ENCODE assay signal across 20 cellular contexts in genomic region chr6:6738922-6739717, GRCh38.
A peak's percentile ranks its signal among the peaks of the same experiment; 100 is the strongest.
DNase-seq lines count a peak whose midpoint lies in the region; ATAC-seq and TF ChIP-seq lines count a peak whose summit lies in the region.
"Had no signal": no experiment of that assay in that cellular context is flagged by ENCODE, and none has a peak within 500 bp of the region (broad histone marks: within the 10 kb centered on the region; RNA-seq: fewer than 3 reads in every experiment).

No MANE protein-coding gene starts in this region.

- intact Hi-C loops in left ventricle myocardium inferior (cut with micrococcal nuclease) = no loop called here
- intact Hi-C loops in aorta (cut with DNase I) = no loop called here

- TF ChIP-seq CTCF in left ventricle myocardium inferior (IDR thresholded peaks at IDR 0.05; ENCODE audit: borderline replicate concordance) (no peak), lung (IDR thresholded peaks at IDR 0.05; ENCODE audit: control extremely low read depth, extremely low read depth) (no peak), coronary artery (IDR thresholded peaks at IDR 0.05) (no peak)

- no peaks in the 10 kb centered on the region for H3K36me3 ChIP-seq in left ventricle myocardium inferior
- H3K36me3 ChIP-seq in lung (ENCODE audit: control insufficient read depth in 2 of 2, insufficient read depth in 2 of 2, low read length in 2 of 2) = no peaks in the 10 kb centered on the region
- no peaks in the 10 kb centered on the region for H3K36me3 ChIP-seq in aorta (ENCODE audit: control insufficient read depth in 1 of 2, insufficient read depth in 2 of 2, low read length in 1 of 2)
- H3K36me3 ChIP-seq: SJSA1 had no signal

- ATAC-seq in lung (ENCODE audit: insufficient read depth, low FRiP score) = peak; percentile 42
- no peak for ATAC-seq in aorta (ENCODE audit: low FRiP score)
- ATAC-seq in HG03520 (IDR thresholded peaks at IDR 0.05; ENCODE audit: unreplicated experiment) = no peak
- ATAC-seq: GM12878, Panc1 had no signal

- peaks cover 55% of the 10 kb centered on the region for H3K4me1 ChIP-seq in left ventricle myocardium inferior
- H3K4me1 ChIP-seq in lung (ENCODE audit: control insufficient read depth in 2 of 2, insufficient read depth in 2 of 2, low read length in 2 of 2) = no peaks in the 10 kb centered on the region
- no peaks in the 10 kb centered on the region for H3K4me1 ChIP-seq in aorta (ENCODE audit: control insufficient read depth in 1 of 2, insufficient read depth in 2 of 2, low read length in 2 of 2)
- H3K4me1 ChIP-seq: SJSA1 had no signal

- DNase-seq in DMS79 (lab: John Stamatoyannopoulos, UW) (peak; percentile 54), NCI-H524 (lab: John Stamatoyannopoulos, UW) (peak; percentile 62 to 89), left ventricle myocardium inferior (no peak), lung (ENCODE audit: low spot score) (no peak), SK-N-DZ (ENCODE audit: low spot score) (no peak), coronary artery (ENCODE audit: low spot score) (no peak), aorta (no peak)
- DNase-seq: CD8-positive, alpha-beta memory T cell; DND-41; Kasumi-1; NCI-H1694 treated with DMSO at 0.1 percent for 48 hours; NCI-H2081 treated with DMSO at 0.1 percent for 48 hours; NCI-H226; NCI-H510A treated with DMSO at 0.1 percent for 48 hours; NCI-H82 had no signal

- WGBS in lung, 2 donors = 65 to 78% methylated on average over 5 of the region's 5 CpGs
- 70 to 72% methylated on average over 5 of the region's 5 CpGs for WGBS in aorta, 2 donors

- H3K27ac ChIP-seq in left ventricle myocardium inferior (replicated peaks) (peak overlapping the region; percentile 89), lung (ENCODE audit: low read depth in 1 of 2, low read length in 1 of 2) (peak overlapping the region; percentile 59 to 75), coronary artery (no peak overlapping the region), aorta (ENCODE audit: low read depth in 1 of 2, low read length in 2 of 2) (no peak overlapping the region)
- H3K27ac ChIP-seq: C4-2B, SJSA1 had no signal

- H3K9me3 ChIP-seq in left ventricle myocardium inferior (replicated peaks) (no peaks in the 10 kb centered on the region), lung (ENCODE audit: control insufficient read depth in 2 of 2, insufficient read depth in 1 of 2, low read length in 1 of 2) (no peaks in the 10 kb centered on the region), aorta (ENCODE audit: control insufficient read depth, low read length) (no peaks in the 10 kb centered on the region)
- H3K9me3 ChIP-seq: SJSA1 had no signal

- H3K4me3 ChIP-seq in left ventricle myocardium inferior = peak overlapping the region; percentile 63
- no peak overlapping the region for H3K4me3 ChIP-seq in lung
- H3K4me3 ChIP-seq in coronary artery = no peak overlapping the region
- no peak overlapping the region for H3K4me3 ChIP-seq in aorta (ENCODE audit: low read length in 2 of 2)
- H3K4me3 ChIP-seq: GM12878, SJSA1 had no signal

- H3K27me3 ChIP-seq in left ventricle myocardium inferior (ENCODE audit: low read depth) (no peaks in the 10 kb centered on the region), lung (ENCODE audit: control insufficient read depth, insufficient read depth) (no peaks in the 10 kb centered on the region), aorta (ENCODE audit: control insufficient read depth in 1 of 2, insufficient read depth in 2 of 2, low read length in 1 of 2) (no peaks in the 10 kb centered on the region)
- H3K27me3 ChIP-seq: SJSA1 had no signal

Comparison
In these comparisons a context has a peak if more than half of its experiments do, and no peak if none do; other contexts are left out.
1. DNase-seq: peak in DMS79 (single experiment) and NCI-H524 (2 of 2); none in left ventricle myocardium inferior (single experiment), lung (single experiment), SK-N-DZ (single experiment), coronary artery (single experiment) and aorta (0 of 2).
2. H3K27ac ChIP-seq: peak in left ventricle myocardium inferior (single experiment) and lung (2 of 2); none in coronary artery (0 of 2) and aorta (0 of 2).